In genomic region chr5:111072949-111073682, GRCh38 we compare ENCODE assay signal across 8 cellular contexts. TPM values are rescaled to one million over a fixed set of nuclear protein-coding genes. Genes with fewer than 3 reads are reported as not detected.
A peak's percentile ranks its signal among the peaks of the same experiment; 100 is the strongest.
DNase-seq lines count a peak whose midpoint lies in the region; ATAC-seq, FAIRE-seq and TF ChIP-seq lines count a peak whose summit lies in the region.

No MANE protein-coding gene starts in this region.

- peaks cover 3 to 6% of the 10 kb centered on the region in 2 donors for H3K4me1 ChIP-seq in ascending aorta
- peaks cover 4% of the 10 kb centered on the region for H3K4me1 ChIP-seq in iPS-15b (ENCODE audit: control insufficient read depth, insufficient read depth, low read length)
- H3K4me1 ChIP-seq in small intestine (ENCODE audit: control insufficient read depth in 2 of 2, insufficient read depth in 1 of 2, low read depth in 1 of 2, low read length in 1 of 2) = no peaks in the 10 kb centered on the region

- intact Hi-C loops in ascending aorta (cut with DNase I) = loop anchor here (5.0 kb wide), 1 partner anchor 156 kb away; no protein-coding TSS in a partner anchor

- H3K27ac Mint-ChIP-seq in T-cell = peak overlapping the region in 1 of 2 donors; percentile 11

- H3K27me3 Mint-ChIP-seq in T-cell = peaks cover 61 to 79% of the 10 kb centered on the region in 2 donors

- no peaks in the 10 kb centered on the region for H3K9me3 Mint-ChIP-seq in T-cell

- H3K4me1 Mint-ChIP-seq in T-cell = peaks cover 30 to 39% (median 30%) of the 10 kb centered on the region in 3 donors

- CTCF ChIA-PET in BJ (lab: Yijun Ruan, JAX) (interaction anchor here (0.6 kb wide), 1 partner anchor 335 kb away, joined by 3 read pairs; no protein-coding TSS in a partner anchor), T-cell (lab: Charles Lee) (no interaction called here)

- H3K36me3 ChIP-seq in BJ (ENCODE audit: control insufficient read depth, insufficient read depth, low read length) = no peaks in the 10 kb centered on the region
- no peaks in the 10 kb centered on the region for H3K36me3 ChIP-seq in ascending aorta
- no peaks in the 10 kb centered on the region for H3K36me3 ChIP-seq in iPS-15b (ENCODE audit: control insufficient read depth, insufficient read depth, low read length)
- no peaks in the 10 kb centered on the region for H3K36me3 ChIP-seq in small intestine (ENCODE audit: control insufficient read depth in 2 of 2, insufficient read depth in 2 of 2, low read length in 2 of 2)

- H3K36me3 Mint-ChIP-seq in T-cell = no peaks in the 10 kb centered on the region

- H3K4me3 Mint-ChIP-seq in T-cell = peak overlapping the region; percentile 83 to 91 (median 84)

- DNase-seq in BJ (ENCODE audit: low read depth) = no peak
- DNase-seq in HTR-8/SVneo (ENCODE audit: insufficient read length, low spot score) = peak; percentile 28
- DNase-seq in T-cell = peak in 32 of 34 experiments; percentile 8 to 66 (median 34)
- DNase-seq in ascending aorta (ENCODE audit: low spot score in 2 of 2) = peak in 1 of 2 donors; percentile 69
- DNase-seq in small intestine = peak; percentile 17
- DNase-seq in NCI-H2029 (lab: John Stamatoyannopoulos, UW) = no peak

- H3K4me3 ChIP-seq in BJ (ENCODE audit: low read depth, low read length) = peak overlapping the region; percentile 44
- peak overlapping the region; percentile 64 to 83 for H3K4me3 ChIP-seq in ascending aorta
- peak overlapping the region; percentile 81 for H3K4me3 ChIP-seq in iPS-15b (ENCODE audit: low read depth, low read length)
- H3K4me3 ChIP-seq in small intestine (ENCODE audit: low read depth in 1 of 2, low read length in 2 of 2) = peak overlapping the region in 1 of 2 donors; percentile 22

- peak overlapping the region; percentile 30 to 37 for H3K27ac ChIP-seq in ascending aorta
- H3K27ac ChIP-seq in small intestine (ENCODE audit: low read depth in 1 of 2, low read length in 1 of 2) = no peak overlapping the region

- no peaks in the 10 kb centered on the region for H3K9me3 ChIP-seq in ascending aorta
- H3K9me3 ChIP-seq in iPS-15b (ENCODE audit: control insufficient read depth, insufficient read depth, low read length) = no peaks in the 10 kb centered on the region
- H3K9me3 ChIP-seq in small intestine (ENCODE audit: control insufficient read depth, low read depth) = no peaks in the 10 kb centered on the region

- ATAC-seq in GM21367 (IDR thresholded peaks at IDR 0.05; ENCODE audit: unreplicated experiment) = peak; percentile 77
- ATAC-seq in T-cell (replicated peaks in 1 of 4) = peak; percentile 80 to 94 (median 88)

- POLR2A ChIA-PET in BJ (lab: Charles Lee) = no interaction called here
- POLR2A ChIA-PET in T-cell (lab: Charles Lee) = no interaction called here

- H3K27me3 ChIP-seq in BJ (ENCODE audit: control insufficient read depth, insufficient read depth, low read length) (peaks cover 22% of the 10 kb centered on the region), ascending aorta (no peaks in the 10 kb centered on the region), iPS-15b (ENCODE audit: control insufficient read depth, insufficient read depth, low read length) (peaks cover 64% of the 10 kb centered on the region), small intestine (ENCODE audit: control insufficient read depth in 2 of 2, insufficient read depth in 2 of 2, low read length in 2 of 2) (peaks cover 0 to 5% of the 10 kb centered on the region in 2 donors)

- FAIRE-seq in HTR-8/SVneo (lab: Jason Lieb, UNC) (peak; percentile 23), small intestine (lab: Jason Lieb, UNC) (no peak)

- H3K9ac ChIP-seq in iPS-15b (ENCODE audit: low read depth, low read length) = no peak overlapping the region

- WGBS in small intestine, 3 donors = 1 to 4% (median 2%) methylated on average over 39 to 44 of the region's 44 CpGs

- TF ChIP-seq CTCF in BJ (IDR thresholded peaks at IDR 0.05; ENCODE audit: insufficient read depth, low read depth, low read length) = no peak
- no peak for TF ChIP-seq CTCF in ascending aorta (IDR thresholded peaks at IDR 0.05)

RNA-seq across cellular contexts. Expression of gene TSLP, which starts 1.6 kb away (rescaled TPM):
- polyA plus RNA-seq in BJ (2011; rRNA removed) (0.05 and 0.22 TPM in 2 replicates), small intestine (under 1 TPM in 2 of 3 donors, not detected in 1; 0.30 to 0.81 TPM)
- 0.15 and 0.24 TPM in 2 replicates for polyA minus RNA-seq in BJ (2011; rRNA and poly(A)+ RNA removed)
- total RNA-seq in T-cell (under 1 TPM in 1 of 5 donors, not detected in 4; 0.12 TPM), ascending aorta (not detected)

RNA-seq across cellular contexts. Expression of gene WDR36, which starts 19.0 kb away (rescaled TPM):
- 8.5 and 15.5 TPM in 2 replicates for polyA plus RNA-seq in BJ (2011; rRNA removed)
- 36.4 and 47.7 TPM in 2 replicates for polyA minus RNA-seq in BJ (2011; rRNA and poly(A)+ RNA removed)
- 10 to 100 TPM; 22.8 to 30.1 (median 28.0) TPM for total RNA-seq in T-cell
- 8.4 TPM for total RNA-seq in ascending aorta
- 1 to 10 TPM; 2.7 to 7.8 (median 4.0) TPM for polyA plus RNA-seq in small intestine

Comparison
In these comparisons a context has a peak if more than half of its experiments do, and no peak if none do; other contexts are left out.
1. DNase-seq: peak in HTR-8/SVneo (single experiment), T-cell (32 of 34) and small intestine (single experiment); none in BJ (single experiment) and NCI-H2029 (single experiment).
2. H3K27ac ChIP-seq: peak in ascending aorta (2 of 2); none in small intestine (0 of 2).